In genomic region chr4:68337004-68337403, GRCh38 we compare ENCODE assay signal across 30 cellular contexts. TPM values are rescaled to one million over a fixed set of nuclear protein-coding genes. Genes with fewer than 3 reads are reported as not detected.
A peak's percentile ranks its signal among the peaks of the same experiment; 100 is the strongest.
DNase-seq lines count a peak whose midpoint lies in the region; ATAC-seq, FAIRE-seq and TF ChIP-seq lines count a peak whose summit lies in the region.
"Had no signal": no experiment of that assay in that cellular context is flagged by ENCODE, and none has a peak within 500 bp of the region (broad histone marks: within the 10 kb centered on the region; RNA-seq: fewer than 3 reads in every experiment).

No MANE protein-coding gene starts in this region.

- peaks cover 33% of the 10 kb centered on the region for H3K36me3 Mint-ChIP-seq in activated CD4-positive, alpha-beta T cell treated with anti-CD3 and anti-CD28 coated beads for 36 hours (ENCODE audit: low read depth)
- H3K36me3 Mint-ChIP-seq in activated naive CD8-positive, alpha-beta T cell treated with anti-CD3 and anti-CD28 coated beads, Interleukin-2, amount 50 U/mL, for 24 hours (ENCODE audit: low read depth): peaks cover 28% of the 10 kb centered on the region
- peaks cover 8 to 61% (median 12%) of the 10 kb centered on the region in 3 donors for H3K36me3 Mint-ChIP-seq in naive thymus-derived CD8-positive, alpha-beta T cell

- H3K36me3 ChIP-seq in HEK293 (ENCODE audit: control insufficient read depth in 2 of 2, insufficient read depth in 1 of 2, low read length in 2 of 2) (peaks cover 6 to 56% of the 10 kb centered on the region in 2 experiments), kidney (ENCODE audit: control insufficient read depth in 1 of 2, insufficient read depth in 2 of 2, low read length in 2 of 2) (peaks cover 13 to 19% of the 10 kb centered on the region in 2 donors)

- no peak overlapping the region for H3K4me3 Mint-ChIP-seq in activated CD4-positive, alpha-beta T cell treated with anti-CD3 and anti-CD28 coated beads for 36 hours
- H3K4me3 Mint-ChIP-seq in activated naive CD8-positive, alpha-beta T cell treated with anti-CD3 and anti-CD28 coated beads, Interleukin-2, amount 50 U/mL, for 24 hours: no peak overlapping the region
- peak overlapping the region in 4 of 10 donors; percentile 14 to 47 (median 38) for H3K4me3 Mint-ChIP-seq in naive thymus-derived CD8-positive, alpha-beta T cell

- H3K27ac Mint-ChIP-seq in activated CD4-positive, alpha-beta T cell treated with anti-CD3 and anti-CD28 coated beads for 36 hours: peak overlapping the region; percentile 26
- H3K27ac Mint-ChIP-seq in activated naive CD8-positive, alpha-beta T cell treated with anti-CD3 and anti-CD28 coated beads, Interleukin-2, amount 50 U/mL, for 24 hours: peak overlapping the region; percentile 12
- peak overlapping the region; percentile 9 to 90 (median 70) for H3K27ac Mint-ChIP-seq in naive thymus-derived CD8-positive, alpha-beta T cell

- CTCF ChIA-PET in activated CD4-positive, alpha-beta T cell treated with anti-CD3 and anti-CD28 coated beads for 36 hours (lab: Charles Lee): no interaction called here
- CTCF ChIA-PET in HEK293 (lab: Yijun Ruan, JAX): no interaction called here

- no peaks in the 10 kb centered on the region for H3K27me3 Mint-ChIP-seq in activated CD4-positive, alpha-beta T cell treated with anti-CD3 and anti-CD28 coated beads for 36 hours
- no peaks in the 10 kb centered on the region for H3K27me3 Mint-ChIP-seq in activated naive CD8-positive, alpha-beta T cell treated with anti-CD3 and anti-CD28 coated beads, Interleukin-2, amount 50 U/mL, for 24 hours
- no peaks in the 10 kb centered on the region for H3K27me3 Mint-ChIP-seq in naive thymus-derived CD8-positive, alpha-beta T cell

- ATAC-seq in activated CD4-positive, alpha-beta T cell treated with anti-CD3 and anti-CD28 coated beads for 36 hours: peak; percentile 44
- no peak for ATAC-seq in activated naive CD8-positive, alpha-beta T cell treated with anti-CD3 and anti-CD28 coated beads, Interleukin-2, amount 50 U/mL, for 24 hours
- no peak for ATAC-seq in naive thymus-derived CD8-positive, alpha-beta T cell
- ATAC-seq in HG03520 (IDR thresholded peaks at IDR 0.05; ENCODE audit: unreplicated experiment): no peak
- ATAC-seq: foreskin keratinocyte had no signal

- H3K9me3 Mint-ChIP-seq in activated CD4-positive, alpha-beta T cell treated with anti-CD3 and anti-CD28 coated beads for 36 hours (ENCODE audit: low read depth): no peaks in the 10 kb centered on the region
- H3K9me3 Mint-ChIP-seq in activated naive CD8-positive, alpha-beta T cell treated with anti-CD3 and anti-CD28 coated beads, Interleukin-2, amount 50 U/mL, for 24 hours: no peaks in the 10 kb centered on the region
- H3K9me3 Mint-ChIP-seq in naive thymus-derived CD8-positive, alpha-beta T cell: no peaks in the 10 kb centered on the region

- no peak for FAIRE-seq in kidney (lab: Jason Lieb, UNC)
- FAIRE-seq: GM18507, HTR-8/SVneo had no signal

- H3K4me1 ChIP-seq in HEK293 (ENCODE audit: control insufficient read depth, insufficient read depth, low read length) (0 out of 2 replicates have a peak, but pooled peaks cover 5% of the 10 kb centered on the region), kidney (ENCODE audit: control insufficient read depth in 1 of 2, insufficient read depth in 1 of 2, low read depth in 1 of 2, low read length in 2 of 2) (peaks cover 4 to 13% of the 10 kb centered on the region in 2 donors)

- H3K27ac ChIP-seq in HEK293 (ENCODE audit: extremely low read depth, low read depth, low read length): no peak overlapping the region
- no peak overlapping the region for H3K27ac ChIP-seq in kidney (ENCODE audit: low read depth in 2 of 2, low read length in 2 of 2)
- H3K27ac ChIP-seq: 22Rv1, cardiac muscle cell, foreskin keratinocyte, sigmoid colon, transverse colon had no signal

- intact Hi-C loops in activated CD4-positive, alpha-beta T cell treated with anti-CD3 and anti-CD28 coated beads for 36 hours (cut with DNase I, micrococcal nuclease): no loop called here
- intact Hi-C loops in kidney (cut with DNase I): no loop called here

- H3K9me3 ChIP-seq in HEK293 (ENCODE audit: control insufficient read depth, insufficient read depth, low read depth, low read length) (no peaks in the 10 kb centered on the region), kidney (ENCODE audit: control insufficient read depth in 1 of 2, low read length in 2 of 2) (no peaks in the 10 kb centered on the region)
- H3K9me3 ChIP-seq: sigmoid colon, transverse colon had no signal

- no peak for DNase-seq in activated CD4-positive, alpha-beta T cell treated with anti-CD3 and anti-CD28 coated beads for 36 hours
- DNase-seq in activated CD4-positive, alpha-beta T cell treated with anti-CD3 and anti-CD28 coated beads for 1 hour: no peak
- no peak for DNase-seq in activated naive CD8-positive, alpha-beta T cell treated with anti-CD3 and anti-CD28 coated beads, Interleukin-2, amount 50 U/mL, for 24 hours
- no peak for DNase-seq in naive thymus-derived CD8-positive, alpha-beta T cell
- DNase-seq in kidney (no peak), NOMO-1 (lab: John Stamatoyannopoulos, UW; ENCODE audit: unreplicated experiment in 2 of 2) (no peak)
- DNase-seq: activated CD4-positive, alpha-beta T cell treated with anti-CD3 and anti-CD28 coated beads for 4 hours; activated T-cell treated with anti-CD3 and anti-CD28 coated beads, Interleukin-2, amount 50 U/mL, for 1 hour; amniotic stem cell; EL; foreskin keratinocyte; HCEC 1CT; hypothalamus; islet precursor cell; mesenchymal stem cell; NCI-H1930; NCI-H2227 treated with DMSO at 0.1 percent for 48 hours; NCI-H748 treated with DMSO at 0.1 percent for 48 hours; OCI-M1; posterior cingulate gyrus; Right ventricle myocardium superior; sigmoid colon; SW 1271; transverse colon had no signal

- H3K4me1 Mint-ChIP-seq in activated CD4-positive, alpha-beta T cell treated with anti-CD3 and anti-CD28 coated beads for 36 hours: peaks cover 45% of the 10 kb centered on the region
- H3K4me1 Mint-ChIP-seq in activated naive CD8-positive, alpha-beta T cell treated with anti-CD3 and anti-CD28 coated beads, Interleukin-2, amount 50 U/mL, for 24 hours: peaks cover 49% of the 10 kb centered on the region
- H3K4me1 Mint-ChIP-seq in naive thymus-derived CD8-positive, alpha-beta T cell: peaks cover 11 to 71% (median 49%) of the 10 kb centered on the region in 4 donors

- POLR2A ChIA-PET in activated CD4-positive, alpha-beta T cell treated with anti-CD3 and anti-CD28 coated beads for 36 hours (lab: Charles Lee): no interaction called here
- POLR2A ChIA-PET in HEK293 (lab: Yijun Ruan, JAX): no interaction called here
- POLR2A ChIA-PET in naive thymus-derived CD8-positive, alpha-beta T cell (lab: Charles Lee): no interaction called here

- H3K4me3 ChIP-seq in HEK293 (ENCODE audit: low read depth, low read length) (no peak overlapping the region), kidney (ENCODE audit: low read length in 2 of 2) (no peak overlapping the region)
- H3K4me3 ChIP-seq: cardiac muscle cell, sigmoid colon, transverse colon had no signal

- TF ChIP-seq CTCF in HEK293 (tag by site-specific recombination; IDR thresholded peaks at IDR 0.05) (no peak), kidney (IDR thresholded peaks at IDR 0.05; ENCODE audit: borderline replicate concordance, extremely low read depth, insufficient read depth) (no peak)

- no peak overlapping the region for H3K9ac ChIP-seq in kidney (ENCODE audit: low read length in 2 of 2)

TF ChIP-seq in HEK293, 187 proteins besides CTCF, POLR2A, EP300 and RAD21:
- TF ChIP-seq ZNF513 (tag by site-specific recombination; IDR thresholded peaks at IDR 0.05): peak; percentile 96
- no peak for TF ChIP-seq KLF1 (tag by site-specific recombination; IDR thresholded peaks at IDR 0.05)
- no peak for TF ChIP-seq ZNF654 (tag by site-specific recombination; IDR thresholded peaks at IDR 0.05; ENCODE audit: low read depth)
- TF ChIP-seq EGR2 (tag by site-specific recombination; IDR thresholded peaks at IDR 0.05; ENCODE audit: low read depth): 0 out of 2 replicates have a peak, but pooled peaks have one; percentile 35
TF ChIP-seq in HEK293: peak in this region for 2.

RNA-seq across cellular contexts. Expression of gene YTHDC1, which starts 12.9 kb away (rescaled TPM):
- total RNA-seq in activated CD4-positive, alpha-beta T cell treated with anti-CD3 and anti-CD28 coated beads for 36 hours: 10 to 100 TPM; 78.5 to 83.0 TPM
- 100 to 1,000 TPM; 251 to 261 TPM for total RNA-seq in naive thymus-derived CD8-positive, alpha-beta T cell
- 10 to 100 TPM; 22.4 to 39.3 (median 29.9) TPM for polyA plus RNA-seq in naive thymus-derived CD8-positive, alpha-beta T cell
- 99.7 TPM for total RNA-seq in kidney
- 32.6 TPM for polyA plus RNA-seq in kidney (ENCODE audit: insufficient read depth, low read depth, low replicate concordance)

Comparison
In these comparisons a context has a peak if more than half of its experiments do, and no peak if none do; other contexts are left out.
1. H3K27ac Mint-ChIP-seq: peak in every context shown above with its lines; median percentile 70 in naive thymus-derived CD8-positive, alpha-beta T cell; 26 in activated CD4-positive, alpha-beta T cell treated with anti-CD3 and anti-CD28 coated beads for 36 hours; 12 in activated naive CD8-positive, alpha-beta T cell treated with anti-CD3 and anti-CD28 coated beads, Interleukin-2, amount 50 U/mL, for 24 hours.